In the genomic region with DNA sequence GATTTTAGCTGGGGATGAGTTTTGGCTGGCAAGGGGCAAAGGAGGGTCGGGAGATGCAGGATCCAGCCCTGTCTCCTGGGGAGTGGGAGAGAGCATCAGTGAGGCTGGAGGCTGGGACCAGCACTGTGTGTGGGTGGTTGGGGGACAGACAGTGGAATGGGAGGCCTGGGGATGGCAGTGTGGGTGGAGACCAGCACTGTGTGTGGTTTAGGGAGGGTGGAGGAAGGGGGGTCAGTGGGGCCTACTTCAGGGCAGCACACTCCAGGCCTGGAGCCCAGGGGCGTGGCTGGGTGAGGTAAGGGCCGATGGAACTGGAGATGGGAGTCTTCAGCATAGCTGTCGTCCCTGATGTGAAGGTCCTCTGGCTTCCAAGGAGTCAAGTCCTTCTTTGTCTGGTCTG, we compare ENCODE assay signal across 19 cellular contexts. TPM values are rescaled to one million over a fixed set of nuclear protein-coding genes. Genes with fewer than 3 reads are reported as not detected.
DNase-seq lines count a peak whose midpoint lies in the region; ATAC-seq and FAIRE-seq lines count a peak whose summit lies in the region.
"Had no signal": no experiment of that assay in that cellular context is flagged by ENCODE, and none has a peak within 500 bp of the region (broad histone marks: within the 10 kb centered on the region; RNA-seq: fewer than 3 reads in every experiment).

No MANE protein-coding gene starts in this region.

- WGBS in right cardiac atrium = 58% methylated on average over 4 of the region's 4 CpGs
- 35 to 48% (median 45%) methylated on average over 3 to 4 of the region's 4 CpGs for WGBS in small intestine, 3 donors

- DNase-seq in H7 (peak; percentile 70), SJCRH30 (peak; percentile 30 to 34), right cardiac atrium (peak; percentile 60 to 80 (median 77)), small intestine (peak; percentile 35), NCI-H2171 (lab: John Stamatoyannopoulos, UW) (no peak)
- DNase-seq: activated CD4-positive, alpha-beta T cell treated with anti-CD3 and anti-CD28 coated beads, Interleukin-2, amount 10 ng/mL, durations not matched to agents 24 days and 14 days; activated effector memory CD4-positive, alpha-beta T cell treated with Interleukin-2 at 50 U/mL for 16 hours; activated naive CD8-positive, alpha-beta T cell treated with anti-CD3 and anti-CD28 coated beads, Interleukin-2, amount 50 U/mL, for 24 hours; brain microvascular endothelial cell; CD8-positive, alpha-beta memory T cell; DMS79; naive B cell; pancreas; stimulated activated CD4-positive, alpha-beta T cell treated with anti-CD3 and anti-CD28 coated beads, Interleukin-2, amount 100 ng/mL, for 24 hours had no signal

- H3K4me1 ChIP-seq in SJCRH30 (peaks cover 2% of the 10 kb centered on the region; the same call in 1 of the 2 replicates), right cardiac atrium (ENCODE audit: control insufficient read depth, insufficient read depth, low read length) (peaks cover 2% of the 10 kb centered on the region), small intestine (ENCODE audit: control insufficient read depth in 2 of 2, insufficient read depth in 1 of 2, low read depth in 1 of 2, low read length in 1 of 2) (peaks cover 0 to 3% of the 10 kb centered on the region in 2 donors)
- H3K4me1 ChIP-seq: pancreas had no signal

- H3K4me3 ChIP-seq in H7 (ENCODE audit: insufficient read depth, low read depth, low read length) (no peak overlapping the region), SJCRH30 (no peak overlapping the region), right cardiac atrium (ENCODE audit: low read length) (no peak overlapping the region), small intestine (ENCODE audit: low read depth in 1 of 2, low read length in 2 of 2) (no peak overlapping the region)
- H3K4me3 ChIP-seq: coronary artery, pancreas had no signal

- H3K36me3 ChIP-seq in H7 (replicated peaks; ENCODE audit: control insufficient read depth, insufficient read depth, low read length) (no peaks in the 10 kb centered on the region), SJCRH30 (no peaks in the 10 kb centered on the region), small intestine (ENCODE audit: control insufficient read depth in 2 of 2, insufficient read depth in 2 of 2, low read length in 2 of 2) (no peaks in the 10 kb centered on the region)
- H3K36me3 ChIP-seq: brain microvascular endothelial cell, pancreas had no signal

- H3K27me3 ChIP-seq in H7 (ENCODE audit: control insufficient read depth, insufficient read depth, low read length) = no peaks in the 10 kb centered on the region; the same call in none of the 2 replicates
- H3K27me3 ChIP-seq in SJCRH30 = peaks cover 9% of the 10 kb centered on the region; the same call in 1 of the 2 replicates
- H3K27me3 ChIP-seq in right cardiac atrium (ENCODE audit: control insufficient read depth, insufficient read depth) = no peaks in the 10 kb centered on the region
- H3K27me3 ChIP-seq in small intestine (ENCODE audit: control insufficient read depth in 2 of 2, insufficient read depth in 2 of 2, low read length in 2 of 2) = no peaks in the 10 kb centered on the region
- H3K27me3 ChIP-seq: brain microvascular endothelial cell, pancreas had no signal

- intact Hi-C loops in right cardiac atrium (cut with DNase I) = no loop called here

- ATAC-seq in right cardiac atrium (peak; percentile 22 to 44), GM18909 (IDR thresholded peaks at IDR 0.05; ENCODE audit: poor library complexity, unreplicated experiment) (no peak), GM18873 (IDR thresholded peaks at IDR 0.05; ENCODE audit: low FRiP score, unreplicated experiment) (no peak)
- ATAC-seq: activated naive CD8-positive, alpha-beta T cell treated with anti-CD3 and anti-CD28 coated beads, Interleukin-2, amount 50 U/mL, for 24 hours; HCT116 had no signal

- H3K27ac ChIP-seq in SJCRH30 (no peak overlapping the region), right cardiac atrium (ENCODE audit: low read length) (no peak overlapping the region), small intestine (ENCODE audit: low read depth in 1 of 2, low read length in 1 of 2) (no peak overlapping the region)
- H3K27ac ChIP-seq: brain microvascular endothelial cell, pancreas had no signal

- no peak for FAIRE-seq in small intestine (lab: Jason Lieb, UNC)
- FAIRE-seq: islet of Langerhans, pancreas had no signal

- H3K9me3 ChIP-seq in SJCRH30 (replicated peaks) = no peaks in the 10 kb centered on the region
- H3K9me3 ChIP-seq in right cardiac atrium (ENCODE audit: control insufficient read depth, low read length) = no peaks in the 10 kb centered on the region
- H3K9me3 ChIP-seq in small intestine (ENCODE audit: control insufficient read depth, low read depth) = no peaks in the 10 kb centered on the region
- H3K9me3 ChIP-seq: pancreas had no signal

RNA-seq across cellular contexts. Expression of a gene that starts 18.7 kb away (rescaled TPM):
- 1.1 and 1.4 TPM in 2 replicates for total RNA-seq in H7 (2014; rRNA removed; shearing (Covaris generic))
- total RNA-seq in SJCRH30 (2014; rRNA removed; shearing (Covaris generic)) = not detected in 2 replicates
- 1 to 10 TPM; 3.6 to 9.3 (median 5.3) TPM for total RNA-seq in right cardiac atrium
- polyA plus RNA-seq in right cardiac atrium = 2.5 TPM
- polyA plus RNA-seq in small intestine = 1 to 10 TPM in 1 of 3 donors, under 1 TPM in 1, not detected in 1; 0.45 to 1.4 TPM
- total RNA-seq: activated CD4-positive, alpha-beta T cell treated with anti-CD3 and anti-CD28 coated beads, Interleukin-2, amount 10 ng/mL, durations not matched to agents 24 days and 14 days; CD8-positive, alpha-beta memory T cell had no signal
- polyA plus RNA-seq: CD8-positive, alpha-beta memory T cell had no signal

RNA-seq across cellular contexts. Expression of a gene that starts 27.0 kb away (rescaled TPM):
- not detected in 2 replicates for total RNA-seq in H7 (2014; rRNA removed; shearing (Covaris generic))
- total RNA-seq in SJCRH30 (2014; rRNA removed; shearing (Covaris generic)) = not detected in 2 replicates
- total RNA-seq in right cardiac atrium = not detected
- polyA plus RNA-seq in right cardiac atrium (not detected), small intestine (under 1 TPM in 1 of 3 donors, not detected in 2; 0.34 TPM)
- total RNA-seq: activated CD4-positive, alpha-beta T cell treated with anti-CD3 and anti-CD28 coated beads, Interleukin-2, amount 10 ng/mL, durations not matched to agents 24 days and 14 days; CD8-positive, alpha-beta memory T cell had no signal
- polyA plus RNA-seq: CD8-positive, alpha-beta memory T cell had no signal

Comparison
In these comparisons a context has a peak if more than half of its experiments do, and no peak if none do; other contexts are left out.
1. ATAC-seq: peak in right cardiac atrium (2 of 2); none in GM18909 (single experiment) and GM18873 (single experiment).